In genomic region chr4:27711041-27711440, GRCh38 we compare ENCODE assay signal across 8 cellular contexts.
"Had no signal": no experiment of that assay in that cellular context is flagged by ENCODE, and none has a peak within 500 bp of the region (broad histone marks: within the 10 kb centered on the region; RNA-seq: fewer than 3 reads in every experiment).

No MANE protein-coding gene starts in this region.

- DNase-seq: GM23248, GOT3, H7, H9, HCEC 1CT, HFFc6 had no signal

- H3K4me1 ChIP-seq: HAP-1 had no signal

- H3K4me3 ChIP-seq: GM23248, GM23338, HAP-1 had no signal

- H3K9me3 ChIP-seq: HAP-1 had no signal

- H3K36me3 ChIP-seq: HAP-1 had no signal
